Comparison of ENCODE assay signal across 21 cellular contexts in the genomic region with DNA sequence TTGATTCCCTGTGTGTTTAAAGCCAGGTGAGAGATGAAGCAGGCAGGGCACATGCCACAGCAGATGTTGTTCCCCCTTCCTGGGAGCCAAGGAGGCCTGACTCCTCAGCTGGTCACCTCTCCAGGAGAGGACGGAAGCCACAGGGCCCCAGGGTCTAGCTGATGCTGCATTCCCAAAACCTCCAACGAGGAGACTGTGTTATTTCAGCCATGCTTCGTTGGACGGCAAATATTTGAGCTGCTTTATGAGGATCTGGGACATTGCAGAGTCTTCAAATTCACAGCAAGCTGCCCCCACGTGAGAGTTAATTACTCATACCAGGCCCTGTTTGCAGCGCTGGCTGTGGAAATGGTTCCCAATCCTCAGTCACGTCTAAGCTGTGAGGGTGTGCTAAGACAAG.
DNase-seq lines count a peak whose midpoint lies in the region; ATAC-seq and TF ChIP-seq lines count a peak whose summit lies in the region.
"Had no signal": no experiment of that assay in that cellular context is flagged by ENCODE, and none has a peak within 500 bp of the region (broad histone marks: within the 10 kb centered on the region; RNA-seq: fewer than 3 reads in every experiment).

No MANE protein-coding gene starts in this region.

- H3K4ac ChIP-seq in IMR-90 (ENCODE audit: low read depth, low read length) (peak overlapping the region; percentile 76), neuronal stem cell (ENCODE audit: low read length) (no peak overlapping the region)

- no peak overlapping the region for H3K14ac ChIP-seq in IMR-90 (replicated peaks; ENCODE audit: low read depth, low read length)
- H3K14ac ChIP-seq in neuronal stem cell (ENCODE audit: low read length), result no peak overlapping the region

- peak overlapping the region; percentile 37 for H2AK9ac ChIP-seq in IMR-90 (replicated peaks; ENCODE audit: low read depth, low read length, poor library complexity)

- H3K27me3 ChIP-seq in BLaER1 (no peaks in the 10 kb centered on the region), IMR-90 (ENCODE audit: control insufficient read depth, insufficient read depth, low read length) (no peaks in the 10 kb centered on the region), neuronal stem cell (ENCODE audit: control insufficient read depth in 3 of 3, insufficient read depth in 3 of 3, low read depth in 1 of 3, low read length in 3 of 3) (no peaks in the 10 kb centered on the region)
- no peaks in the 10 kb centered on the region for H3K27me3 ChIP-seq in CD8-positive, alpha-beta T cell (ENCODE audit: insufficient read depth, low read length)
- H3K27me3 ChIP-seq: adrenal gland, suprapubic skin had no signal

- peak overlapping the region; percentile 90; the same call in 1 of the 2 replicates for H2BK120ac ChIP-seq in IMR-90 (ENCODE audit: low read depth, low read length)
- H2BK120ac ChIP-seq in neuronal stem cell (ENCODE audit: low read depth, low read length), result no peak overlapping the region

- H2BK12ac ChIP-seq in neuronal stem cell (ENCODE audit: low read length), result no peak overlapping the region

- dilution Hi-C loops in IMR-90 (cut with HindIII; ENCODE audit: low sequenced_read_pairs, unreplicated experiment), result no loop called here

- no peak overlapping the region; the same call in 1 of the 2 replicates for H4K5ac ChIP-seq in IMR-90 (ENCODE audit: low read depth, low read length)

- H2AFZ ChIP-seq in IMR-90 (replicated peaks; ENCODE audit: low read length, poor library complexity) (peak overlapping the region; percentile 51), neuronal stem cell (ENCODE audit: low read length) (peak overlapping the region; percentile 17)
- H2AFZ ChIP-seq: GM23338 had no signal

- H3K79me1 ChIP-seq in IMR-90 (ENCODE audit: low read depth in 1 of 2, low read length in 2 of 2) (no peaks in the 10 kb centered on the region), neuronal stem cell (ENCODE audit: low read depth, low read length) (no peaks in the 10 kb centered on the region)

- H2BK5ac ChIP-seq in IMR-90 (ENCODE audit: low read depth, low read length, poor library complexity, severe bottlenecking) (peak overlapping the region; percentile 20), neuronal stem cell (ENCODE audit: low read length) (no peak overlapping the region)

- H3K27me3 Mint-ChIP-seq in endothelial cell (ENCODE audit: unreplicated experiment), result peaks cover 17% of the 10 kb centered on the region
- H3K27me3 Mint-ChIP-seq in CD8-positive, alpha-beta T cell (ENCODE audit: low read depth), result no peaks in the 10 kb centered on the region
- H3K27me3 Mint-ChIP-seq: CD4-positive, CD25-positive, alpha-beta regulatory T cell had no signal

- CTCF ChIA-PET in IMR-90 (lab: Yijun Ruan, JAX), result interaction anchor here (0.7 kb wide), 1 partner anchor 15 kb away, joined by 3 read pairs; no protein-coding TSS in a partner anchor
- CTCF ChIA-PET in CD8-positive, alpha-beta T cell (lab: Charles Lee), result no interaction called here

- intact Hi-C loops in IMR-90 (cut with micrococcal nuclease), result no loop called here
- intact Hi-C loops in CD8-positive, alpha-beta T cell (cut with DNase I, micrococcal nuclease), result no loop called here

- H2BK20ac ChIP-seq in IMR-90 (ENCODE audit: low read depth, low read length), result peak overlapping the region; percentile 62

- H3K36me3 Mint-ChIP-seq in endothelial cell (ENCODE audit: low read depth, unreplicated experiment), result peaks cover 16% of the 10 kb centered on the region
- H3K36me3 Mint-ChIP-seq in CD8-positive, alpha-beta T cell, result no peaks in the 10 kb centered on the region

- H3K18ac ChIP-seq in IMR-90 (ENCODE audit: low read depth, low read length), result no peak overlapping the region; the same call in 1 of the 2 replicates
- H3K18ac ChIP-seq in neuronal stem cell (ENCODE audit: low read length), result peak overlapping the region; percentile 42

- no peak for DNase-seq in IMR-90
- no peak for DNase-seq in endothelial cell (ENCODE audit: low spot score)
- no peak for DNase-seq in neuronal stem cell (ENCODE audit: low spot score)
- no peak for DNase-seq in epidermal melanocyte (ENCODE audit: insufficient read length, low spot score)
- no peak for DNase-seq in activated T-cell treated with anti-CD3 and anti-CD28 coated beads, Interleukin-2, amount 50 U/mL, for 1 hour
- DNase-seq in CD8-positive, alpha-beta T cell, result no peak
- DNase-seq: activated CD8-positive, alpha-beta memory T cell treated with anti-CD3 and anti-CD28 coated beads, Interleukin-2, amount 50 U/mL, for 48 hours; activated effector memory CD4-positive, alpha-beta T cell treated with anti-CD3 and anti-CD28 coated beads, Interleukin-2, amount 50 U/mL, for 16 hours; adrenal gland; CD4-positive, CD25-positive, alpha-beta regulatory T cell; foreskin fibroblast; left colon; MV-4-11; NCI-H187; NCI-H82 had no signal

- H3K4me3 ChIP-seq in BLaER1 (no peak overlapping the region), IMR-90 (ENCODE audit: insufficient read depth, low read depth, low read length) (no peak overlapping the region), neuronal stem cell (ENCODE audit: low read length in 2 of 2) (no peak overlapping the region)
- no peak overlapping the region for H3K4me3 ChIP-seq in CD8-positive, alpha-beta T cell (ENCODE audit: low read depth, low read length)
- H3K4me3 ChIP-seq: adrenal gland, GM12878, GM23338, suprapubic skin had no signal

- no peak overlapping the region for H3K23ac ChIP-seq in IMR-90 (ENCODE audit: low read depth, low read length)
- H3K23ac ChIP-seq in neuronal stem cell (ENCODE audit: low read depth, low read length, poor library complexity), result no peak overlapping the region

- H3K9me1 ChIP-seq in IMR-90 (ENCODE audit: insufficient read depth, low read length), result peaks cover 20% of the 10 kb centered on the region

- H4K91ac ChIP-seq in IMR-90 (ENCODE audit: insufficient read depth, low read depth, low read length) (peak overlapping the region; percentile 29; the same call in 1 of the 2 replicates), neuronal stem cell (ENCODE audit: low read depth, low read length, poor library complexity) (no peak overlapping the region)

- H3K4me1 ChIP-seq in BLaER1 (peaks cover 58% of the 10 kb centered on the region), IMR-90 (ENCODE audit: control insufficient read depth, insufficient read depth, low read length) (peaks cover 8% of the 10 kb centered on the region), neuronal stem cell (ENCODE audit: control insufficient read depth in 2 of 2, insufficient read depth in 1 of 2, low read depth in 1 of 2, low read length in 2 of 2) (peaks cover 5% of the 10 kb centered on the region in 2 donors)
- peaks cover 2% of the 10 kb centered on the region for H3K4me1 ChIP-seq in CD8-positive, alpha-beta T cell (ENCODE audit: insufficient read depth, low read length)

- H3K9ac ChIP-seq in BLaER1, result peak overlapping the region; percentile 66; the same call in 1 of the 2 replicates
- H3K9ac ChIP-seq in IMR-90 (ENCODE audit: low read depth, low read length), result no peak overlapping the region
- no peak overlapping the region for H3K9ac ChIP-seq in neuronal stem cell (ENCODE audit: low read depth, low read length, poor library complexity)

- H3K4me1 Mint-ChIP-seq in endothelial cell (ENCODE audit: unreplicated experiment), result peaks cover 50% of the 10 kb centered on the region
- H3K4me1 Mint-ChIP-seq in CD8-positive, alpha-beta T cell (ENCODE audit: low read depth), result peaks cover 6% of the 10 kb centered on the region

- H3K27ac ChIP-seq in BLaER1 (peak overlapping the region; percentile 78), IMR-90 (ENCODE audit: insufficient read depth, low read length) (no peak overlapping the region), neuronal stem cell (replicated peaks; ENCODE audit: low read length) (no peak overlapping the region)
- no peak overlapping the region for H3K27ac ChIP-seq in CD8-positive, alpha-beta T cell (ENCODE audit: low read depth, low read length)
- H3K27ac ChIP-seq: adrenal gland, suprapubic skin had no signal

- H3K4me3 Mint-ChIP-seq in endothelial cell (ENCODE audit: unreplicated experiment), result peak overlapping the region; percentile 11
- no peak overlapping the region for H3K4me3 Mint-ChIP-seq in CD8-positive, alpha-beta T cell
- H3K4me3 Mint-ChIP-seq: CD4-positive, CD25-positive, alpha-beta regulatory T cell; dendritic cell treated with granulocyte-macrophage colony-stimulating factor and Interleukin-4, amounts not matched to agents 40 ng/mL and 50 ng/mL, for 4 days; GM23338 had no signal

- H4K8ac ChIP-seq in IMR-90 (ENCODE audit: low read depth in 2 of 2, low read length in 2 of 2) (peak overlapping the region in 1 of 2 experiments; percentile 39; a peak in 1 of 4 replicates), neuronal stem cell (ENCODE audit: low read depth, low read length) (no peak overlapping the region)

- no peaks in the 10 kb centered on the region for H3K9me3 Mint-ChIP-seq in endothelial cell (ENCODE audit: unreplicated experiment)
- no peaks in the 10 kb centered on the region for H3K9me3 Mint-ChIP-seq in CD8-positive, alpha-beta T cell
- H3K9me3 Mint-ChIP-seq: CD4-positive, CD25-positive, alpha-beta regulatory T cell; GM23338 had no signal

- POLR2A ChIA-PET in IMR-90 (lab: Charles Lee; ENCODE audit: unreplicated experiment), result no interaction called here
- POLR2A ChIA-PET in CD8-positive, alpha-beta T cell (lab: Charles Lee), result no interaction called here

- TF ChIP-seq RAD21 in IMR-90 (IDR thresholded peaks at IDR 0.05; ENCODE audit: low read length), result no peak

- no TSS peak for BruUV-seq in IMR-90 (replicated peaks; lab: Mats Ljungman, UMichigan)

- H3K4me2 ChIP-seq in BLaER1 (peak overlapping the region; percentile 79), IMR-90 (ENCODE audit: low read depth, low read length) (no peak overlapping the region), neuronal stem cell (ENCODE audit: insufficient read depth, low read length, poor library complexity, severe bottlenecking) (no peak overlapping the region)
- H3K4me2 ChIP-seq: GM23338 had no signal

- H3K9me3 ChIP-seq in BLaER1 (0 out of 2 replicates have a peak, but pooled peaks cover 8% of the 10 kb centered on the region), IMR-90 (ENCODE audit: control insufficient read depth, insufficient read depth, low read length) (no peaks in the 10 kb centered on the region), neuronal stem cell (replicated peaks in 1 of 2; ENCODE audit: control insufficient read depth in 2 of 2, insufficient read depth in 1 of 2, low read depth in 1 of 2, low read length in 2 of 2) (no peaks in the 10 kb centered on the region)
- H3K9me3 ChIP-seq in CD8-positive, alpha-beta T cell (ENCODE audit: low read length), result no peaks in the 10 kb centered on the region
- H3K9me3 ChIP-seq: adrenal gland, suprapubic skin had no signal

- H3K36me3 ChIP-seq in BLaER1 (no peaks in the 10 kb centered on the region), IMR-90 (ENCODE audit: control insufficient read depth, insufficient read depth, low read length) (no peaks in the 10 kb centered on the region), neuronal stem cell (replicated peaks in 1 of 2; ENCODE audit: control insufficient read depth in 2 of 2, insufficient read depth in 2 of 2, low read length in 2 of 2) (no peaks in the 10 kb centered on the region)
- H3K36me3 ChIP-seq in CD8-positive, alpha-beta T cell (ENCODE audit: insufficient read depth, low read length), result no peaks in the 10 kb centered on the region
- H3K36me3 ChIP-seq: adrenal gland, suprapubic skin had no signal

- ATAC-seq in IMR-90 (ENCODE audit: low read depth) (no peak), GM21737 (IDR thresholded peaks at IDR 0.05; ENCODE audit: unreplicated experiment) (no peak)
- ATAC-seq in CD8-positive, alpha-beta T cell, result no peak
- ATAC-seq: GM12878, GM23338, left colon had no signal

- no peak for TF ChIP-seq POLR2A in IMR-90 (IDR thresholded peaks at IDR 0.05; ENCODE audit: low read depth, low read length)

- peak overlapping the region; percentile 73; the same call in 2 of the 3 replicates for H2BK15ac ChIP-seq in IMR-90 (ENCODE audit: low read depth, low read length)
- no peak overlapping the region for H2BK15ac ChIP-seq in neuronal stem cell (ENCODE audit: low read length)

- 86% methylated on average over 4 of the region's 7 CpGs; no CpG with 5 or more reads in 1 of the 2 experiments for WGBS in IMR-90 (ENCODE audit: extremely low coverage in 2 of 2, insufficient read length in 1 of 2), 2 experiments
- no CpG with 5 or more reads among the region's 7 CpGs for WGBS in neuronal stem cell (ENCODE audit: extremely low coverage in 2 of 2, insufficient read length in 2 of 2, insufficient replicate concordance in 1 of 2), 2 donors

- H2AK5ac ChIP-seq in IMR-90 (ENCODE audit: low read depth, low read length) (peak overlapping the region; percentile 89), neuronal stem cell (ENCODE audit: low read depth, low read length) (no peak overlapping the region)

- TF ChIP-seq CTCF in IMR-90 (conservative IDR thresholded peaks at IDR 0.05; ENCODE audit: low read depth, low read length), result no peak
- no peak for TF ChIP-seq CTCF in endothelial cell (IDR thresholded peaks at IDR 0.05; ENCODE audit: unreplicated experiment)
- TF ChIP-seq CTCF in CD8-positive, alpha-beta T cell (IDR thresholded peaks at IDR 0.05), result no peak

- in situ Hi-C loops in IMR-90 (cut with MboI; ENCODE audit: low sequenced_read_pairs), result no loop called here

- peak overlapping the region; percentile 89 for H3K27ac Mint-ChIP-seq in endothelial cell (ENCODE audit: unreplicated experiment)
- no peak overlapping the region for H3K27ac Mint-ChIP-seq in CD8-positive, alpha-beta T cell
- H3K27ac Mint-ChIP-seq: CD4-positive, CD25-positive, alpha-beta regulatory T cell; dendritic cell treated with granulocyte-macrophage colony-stimulating factor and Interleukin-4, amounts not matched to agents 40 ng/mL and 50 ng/mL, for 4 days; GM23338 had no signal

- H3K56ac ChIP-seq in IMR-90 (ENCODE audit: extremely low read depth, insufficient read depth, low read length), result no peak overlapping the region

- H4K20me1 ChIP-seq in BLaER1, result no peaks in the 10 kb centered on the region
- no peaks in the 10 kb centered on the region; the same call in 1 of the 2 replicates for H4K20me1 ChIP-seq in IMR-90 (ENCODE audit: insufficient read depth, low read length)
